In genomic region chr5:141503699-141504098, GRCh38 we compare ENCODE assay signal across 1 cellular context.
TF ChIP-seq lines count a peak whose summit lies in the region.

No MANE protein-coding gene starts in this region.

TF ChIP-seq in GM12878, 131 proteins besides CTCF, POLR2A, EP300 and RAD21:
- TF ChIP-seq HDAC2 (IDR thresholded peaks at IDR 0.05) (no peak), PAX5 (IDR thresholded peaks at IDR 0.05; ENCODE audit: borderline replicate concordance, low read depth, low read length) (peak; percentile 90; the same call in 1 of the 2 replicates), IKZF2 (IDR thresholded peaks at IDR 0.05) (peak in 1 of 2 experiments; percentile 18; a peak in 1 of 4 replicates), IRF3 (IDR thresholded peaks at IDR 0.05) (no peak), EED (IDR thresholded peaks at IDR 0.05; ENCODE audit: low read depth) (0 out of 2 replicates have a peak, but pooled peaks have one; percentile 31), EGR1 (IDR thresholded peaks at IDR 0.05; ENCODE audit: borderline replicate concordance in 1 of 2, low read depth in 2 of 2, low read length in 2 of 2) (no peak)
